24 cellular contexts compared by ENCODE assay signal in the genomic region with DNA sequence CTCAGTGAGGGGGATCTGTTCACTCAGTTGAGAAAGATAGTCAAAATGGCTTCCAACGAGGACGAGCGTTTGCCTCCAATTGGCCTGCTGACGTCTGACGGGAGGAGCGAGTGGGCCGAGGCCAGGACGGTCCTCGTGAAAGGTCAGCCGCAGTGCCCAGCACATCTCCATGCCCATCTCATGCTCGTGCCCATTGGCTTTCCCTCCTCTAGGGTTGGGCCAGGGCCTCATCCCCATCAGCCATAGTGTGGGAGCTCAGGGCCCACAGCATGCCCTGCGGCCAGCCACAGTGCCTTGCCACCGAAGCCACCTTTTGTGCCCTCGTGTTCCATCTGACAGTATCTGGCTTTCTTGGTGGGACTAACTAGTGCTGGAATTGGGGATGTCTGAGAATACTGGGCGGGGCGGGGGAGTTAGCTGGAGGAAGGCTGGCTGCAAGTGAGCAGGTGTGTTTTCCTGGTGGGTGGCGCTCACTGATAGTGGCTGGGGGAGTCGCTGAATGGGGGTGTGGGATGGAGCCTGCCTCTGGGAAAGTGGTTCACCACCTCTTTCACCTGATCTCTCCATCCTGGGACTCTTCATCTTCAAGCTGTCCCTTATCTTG. TPM values are rescaled to one million over a fixed set of nuclear protein-coding genes. Genes with fewer than 3 reads are reported as not detected.
DNase-seq lines count a peak whose midpoint lies in the region; ATAC-seq, FAIRE-seq and TF ChIP-seq lines count a peak whose summit lies in the region.
"Had no signal": no experiment of that assay in that cellular context is flagged by ENCODE, and none has a peak within 500 bp of the region (broad histone marks: within the 10 kb centered on the region; RNA-seq: fewer than 3 reads in every experiment).

No MANE protein-coding gene starts in this region.

- no peak for TF ChIP-seq POLR2A in spleen (IDR thresholded peaks at IDR 0.05)

- H3K9me3 ChIP-seq in HEK293 (ENCODE audit: control insufficient read depth, insufficient read depth, low read depth, low read length), result no peaks in the 10 kb centered on the region
- no peaks in the 10 kb centered on the region for H3K9me3 ChIP-seq in kidney (ENCODE audit: control insufficient read depth in 1 of 2, low read length in 2 of 2)
- H3K9me3 ChIP-seq in spleen, result no peaks in the 10 kb centered on the region

- no peaks in the 10 kb centered on the region for H3K4me1 Mint-ChIP-seq in activated CD4-positive, alpha-beta memory T cell treated with anti-CD3 and anti-CD28 coated beads for 36 hours (ENCODE audit: low read depth)
- no peaks in the 10 kb centered on the region for H3K4me1 Mint-ChIP-seq in activated CD4-positive, alpha-beta memory T cell treated with anti-CD3 and anti-CD28 coated beads, Interleukin-2, amount 10 ng/mL, durations not matched to agents 7 days and 5 days
- H3K4me1 Mint-ChIP-seq: GM23338 had no signal

- no peak overlapping the region for H3K4me3 Mint-ChIP-seq in activated CD4-positive, alpha-beta memory T cell treated with anti-CD3 and anti-CD28 coated beads for 36 hours
- no peak overlapping the region for H3K4me3 Mint-ChIP-seq in activated CD4-positive, alpha-beta memory T cell treated with anti-CD3 and anti-CD28 coated beads, Interleukin-2, amount 10 ng/mL, durations not matched to agents 7 days and 5 days
- H3K4me3 Mint-ChIP-seq: GM23338 had no signal

- no peaks in the 10 kb centered on the region for H3K36me3 Mint-ChIP-seq in activated CD4-positive, alpha-beta memory T cell treated with anti-CD3 and anti-CD28 coated beads for 36 hours
- no peaks in the 10 kb centered on the region for H3K36me3 Mint-ChIP-seq in activated CD4-positive, alpha-beta memory T cell treated with anti-CD3 and anti-CD28 coated beads, Interleukin-2, amount 10 ng/mL, durations not matched to agents 7 days and 5 days (ENCODE audit: low read depth)

- no peaks in the 10 kb centered on the region for H3K27me3 Mint-ChIP-seq in activated CD4-positive, alpha-beta memory T cell treated with anti-CD3 and anti-CD28 coated beads for 36 hours
- peaks cover 4% of the 10 kb centered on the region for H3K27me3 Mint-ChIP-seq in activated CD4-positive, alpha-beta memory T cell treated with anti-CD3 and anti-CD28 coated beads, Interleukin-2, amount 10 ng/mL, durations not matched to agents 7 days and 5 days

- H3K4me1 ChIP-seq in HEK293 (ENCODE audit: control insufficient read depth, insufficient read depth, low read length), result no peaks in the 10 kb centered on the region
- H3K4me1 ChIP-seq in kidney (ENCODE audit: control insufficient read depth in 1 of 2, insufficient read depth in 1 of 2, low read depth in 1 of 2, low read length in 2 of 2), result no peaks in the 10 kb centered on the region
- H3K4me1 ChIP-seq in spleen, result no peaks in the 10 kb centered on the region

- POLR2A ChIA-PET in activated CD4-positive, alpha-beta memory T cell treated with anti-CD3 and anti-CD28 coated beads for 36 hours (lab: Charles Lee), result no interaction called here
- POLR2A ChIA-PET in activated CD4-positive, alpha-beta memory T cell treated with anti-CD3 and anti-CD28 coated beads, Interleukin-2, amount 10 ng/mL, durations not matched to agents 7 days and 5 days (lab: Charles Lee), result no interaction called here
- POLR2A ChIA-PET in HEK293 (lab: Yijun Ruan, JAX), result no interaction called here

- no peaks in the 10 kb centered on the region for H3K9me3 Mint-ChIP-seq in activated CD4-positive, alpha-beta memory T cell treated with anti-CD3 and anti-CD28 coated beads for 36 hours
- H3K9me3 Mint-ChIP-seq in activated CD4-positive, alpha-beta memory T cell treated with anti-CD3 and anti-CD28 coated beads, Interleukin-2, amount 10 ng/mL, durations not matched to agents 7 days and 5 days, result no peaks in the 10 kb centered on the region
- H3K9me3 Mint-ChIP-seq: GM23338 had no signal

- H3K4me3 ChIP-seq in HEK293 (ENCODE audit: low read depth, low read length) (no peak overlapping the region), kidney (ENCODE audit: low read length in 2 of 2) (no peak overlapping the region), spleen (no peak overlapping the region)
- H3K4me3 ChIP-seq: GM23338 had no signal

- DNase-seq in activated CD4-positive, alpha-beta memory T cell treated with anti-CD3 and anti-CD28 coated beads for 36 hours, result peak; percentile 3
- no peak for DNase-seq in activated CD4-positive, alpha-beta memory T cell treated with anti-CD3 and anti-CD28 coated beads, Interleukin-2, amount 10 ng/mL, durations not matched to agents 7 days and 5 days
- peak; percentile 37 for DNase-seq in kidney
- peak; percentile 64 for DNase-seq in spleen
- DNase-seq in HUDEP-2 (lab: John Stamatoyannopoulos, UW; ENCODE audit: unreplicated experiment in 76 of 76), result no peak
- DNase-seq: 8988T; COR-L47; MV-4-11; NCI-H1417; NCI-H187; NCI-H2107; NCI-H510A; NCI-H748 treated with DMSO at 0.1 percent for 48 hours; NK-92 treated with Interleukin-12 subunit alpha and Interleukin-12 subunit beta, amount 100 ng/mL, for 24 hours; SHP77 had no signal

- CTCF ChIA-PET in activated CD4-positive, alpha-beta memory T cell treated with anti-CD3 and anti-CD28 coated beads for 36 hours (lab: Charles Lee), result no interaction called here
- CTCF ChIA-PET in activated CD4-positive, alpha-beta memory T cell treated with anti-CD3 and anti-CD28 coated beads, Interleukin-2, amount 10 ng/mL, durations not matched to agents 7 days and 5 days (lab: Charles Lee), result no interaction called here
- CTCF ChIA-PET in HEK293 (lab: Yijun Ruan, JAX), result interaction anchor here (1.4 kb wide), 1 partner anchor 35 kb away, joined by 3 read pairs; no protein-coding TSS in a partner anchor

- no peak overlapping the region for H3K9ac ChIP-seq in kidney (ENCODE audit: low read length in 2 of 2)
- H3K9ac ChIP-seq: KMS-11 had no signal

- TF ChIP-seq CTCF in HEK293 (tag by site-specific recombination; IDR thresholded peaks at IDR 0.05) (no peak), kidney (IDR thresholded peaks at IDR 0.05; ENCODE audit: borderline replicate concordance, extremely low read depth, insufficient read depth) (no peak), spleen (IDR thresholded peaks at IDR 0.05 in 8 of 11, conservative IDR thresholded peaks at IDR 0.05 in 3 of 11) (no peak)

- FAIRE-seq in kidney (lab: Jason Lieb, UNC), result no peak
- FAIRE-seq: G401.6, RCC 7860 had no signal

- H3K27ac ChIP-seq in HEK293 (ENCODE audit: extremely low read depth, low read depth, low read length) (no peak overlapping the region), kidney (ENCODE audit: low read depth in 2 of 2, low read length in 2 of 2) (no peak overlapping the region), spleen (no peak overlapping the region)
- H3K27ac ChIP-seq: KMS-11 had no signal

- WGBS in spleen, 5 donors, result 85 to 94% (median 88%) methylated on average over 17 to 18 of the region's 18 CpGs

- H3K36me3 ChIP-seq in HEK293 (ENCODE audit: control insufficient read depth in 2 of 2, insufficient read depth in 1 of 2, low read length in 2 of 2) (no peaks in the 10 kb centered on the region), kidney (ENCODE audit: control insufficient read depth in 1 of 2, insufficient read depth in 2 of 2, low read length in 2 of 2) (no peaks in the 10 kb centered on the region), spleen (no peaks in the 10 kb centered on the region)

- no peak for ATAC-seq in GM21367 (IDR thresholded peaks at IDR 0.05; ENCODE audit: unreplicated experiment)
- no peak for ATAC-seq in HG03280 (IDR thresholded peaks at IDR 0.05; ENCODE audit: unreplicated experiment)
- ATAC-seq: GM23338, HCT116 had no signal

- H3K27ac Mint-ChIP-seq in activated CD4-positive, alpha-beta memory T cell treated with anti-CD3 and anti-CD28 coated beads for 36 hours, result no peak overlapping the region
- H3K27ac Mint-ChIP-seq in activated CD4-positive, alpha-beta memory T cell treated with anti-CD3 and anti-CD28 coated beads, Interleukin-2, amount 10 ng/mL, durations not matched to agents 7 days and 5 days, result no peak overlapping the region
- H3K27ac Mint-ChIP-seq: GM23338 had no signal

- H3K27me3 ChIP-seq in spleen (replicated peaks in 1 of 7), result peaks cover 0 to 7% (median 0%) of the 10 kb centered on the region in 7 donors

- intact Hi-C loops in activated CD4-positive, alpha-beta memory T cell treated with anti-CD3 and anti-CD28 coated beads for 36 hours (cut with micrococcal nuclease), result no loop called here
- intact Hi-C loops in kidney (cut with DNase I), result no loop called here
- intact Hi-C loops in spleen (cut with DNase I; ENCODE audit: low total_unique reads), result no loop called here

RNA-seq across cellular contexts. Expression of gene CHAT, which starts 13.9 kb away (rescaled TPM):
- total RNA-seq in activated CD4-positive, alpha-beta memory T cell treated with anti-CD3 and anti-CD28 coated beads for 36 hours, result not detected
- not detected for total RNA-seq in activated CD4-positive, alpha-beta memory T cell treated with anti-CD3 and anti-CD28 coated beads, Interleukin-2, amount 10 ng/mL, durations not matched to agents 7 days and 5 days
- total RNA-seq in kidney (not detected), spleen (not detected)
- polyA plus RNA-seq in kidney (ENCODE audit: insufficient read depth, low read depth, low replicate concordance) (not detected), spleen (not detected)
- total RNA-seq: GM23338 had no signal
- polyA plus RNA-seq: AG04450, GM23338 had no signal

RNA-seq across cellular contexts. Expression of gene SLC18A3, which starts 17.6 kb away (rescaled TPM):
- not detected for total RNA-seq in activated CD4-positive, alpha-beta memory T cell treated with anti-CD3 and anti-CD28 coated beads for 36 hours
- not detected for total RNA-seq in activated CD4-positive, alpha-beta memory T cell treated with anti-CD3 and anti-CD28 coated beads, Interleukin-2, amount 10 ng/mL, durations not matched to agents 7 days and 5 days
- total RNA-seq in kidney (not detected), spleen (not detected)
- polyA plus RNA-seq in kidney (ENCODE audit: insufficient read depth, low read depth, low replicate concordance) (not detected), spleen (not detected)
- total RNA-seq: GM23338 had no signal
- polyA plus RNA-seq: AG04450 had no signal

RNA-seq across cellular contexts. Expression of gene C10orf53, which starts 51.7 kb away (rescaled TPM):
- total RNA-seq in activated CD4-positive, alpha-beta memory T cell treated with anti-CD3 and anti-CD28 coated beads for 36 hours, result not detected
- not detected for total RNA-seq in activated CD4-positive, alpha-beta memory T cell treated with anti-CD3 and anti-CD28 coated beads, Interleukin-2, amount 10 ng/mL, durations not matched to agents 7 days and 5 days
- total RNA-seq in kidney (not detected), spleen (not detected)
- polyA plus RNA-seq in kidney (ENCODE audit: insufficient read depth, low read depth, low replicate concordance) (not detected), spleen (not detected)
- total RNA-seq: GM23338 had no signal
- polyA plus RNA-seq: AG04450, GM23338 had no signal

Comparison
In these comparisons a context has a peak if more than half of its experiments do, and no peak if none do; other contexts are left out.
1. DNase-seq: peak in activated CD4-positive, alpha-beta memory T cell treated with anti-CD3 and anti-CD28 coated beads for 36 hours (single experiment), kidney (single experiment) and spleen (single experiment); none in activated CD4-positive, alpha-beta memory T cell treated with anti-CD3 and anti-CD28 coated beads, Interleukin-2, amount 10 ng/mL, durations not matched to agents 7 days and 5 days (single experiment) and HUDEP-2 (0 of 76).